In the genomic region with DNA sequence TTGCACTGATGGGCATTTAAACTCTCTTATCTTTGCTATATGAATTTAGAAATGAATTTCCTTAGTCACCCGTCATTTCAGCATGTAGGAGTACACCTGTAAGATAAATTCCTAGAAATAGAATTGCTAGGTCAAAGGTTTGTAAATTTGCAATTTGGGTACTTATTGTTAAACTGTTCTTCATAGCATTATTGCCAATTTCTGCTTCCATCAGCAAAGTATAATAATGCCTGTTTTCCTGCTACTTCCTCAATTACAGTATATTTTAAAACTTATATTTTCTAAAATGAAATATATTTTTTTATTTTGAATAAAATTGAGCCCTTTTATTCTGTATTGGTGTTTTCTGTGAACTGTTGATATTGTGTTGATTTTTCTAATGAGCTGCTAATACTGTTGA, we compare ENCODE assay signal across 7 cellular contexts.
"Had no signal": no experiment of that assay in that cellular context is flagged by ENCODE, and none has a peak within 500 bp of the region (broad histone marks: within the 10 kb centered on the region; RNA-seq: fewer than 3 reads in every experiment).

No MANE protein-coding gene starts in this region.

- H2AFZ ChIP-seq: GM23338 had no signal

- H3K27ac ChIP-seq: HL-60 had no signal

- DNase-seq: H9, HCEC 1CT, KG1 had no signal

- H3K4me3 ChIP-seq: GM23338 had no signal

- FAIRE-seq: H1, H54 had no signal

- ATAC-seq: GM23338 had no signal

- H3K4me2 ChIP-seq: GM23338 had no signal
